10 cellular contexts compared by ENCODE assay signal in genomic region chr3:39289107-39289506, GRCh38. TPM values are rescaled to one million over a fixed set of nuclear protein-coding genes. Genes with fewer than 3 reads are reported as not detected.
"Had no signal": no experiment of that assay in that cellular context is flagged by ENCODE, and none has a peak within 500 bp of the region (broad histone marks: within the 10 kb centered on the region; RNA-seq: fewer than 3 reads in every experiment).

No MANE protein-coding gene starts in this region.

- H3K27ac Mint-ChIP-seq: activated naive CD8-positive, alpha-beta T cell had no signal

- H3K27me3 Mint-ChIP-seq: activated naive CD8-positive, alpha-beta T cell had no signal

- H3K9me3 Mint-ChIP-seq: memory B cell had no signal

- DNase-seq: cortex of kidney, small intestine had no signal

- H3K9me3 ChIP-seq: gastroesophageal sphincter, heart left ventricle, right lobe of liver had no signal

- H3K4me3 Mint-ChIP-seq: activated naive CD8-positive, alpha-beta T cell; memory B cell had no signal

- H3K36me3 Mint-ChIP-seq: activated naive CD8-positive, alpha-beta T cell; memory B cell had no signal

RNA-seq across cellular contexts. Expression of gene CX3CR1, which starts 9.3 kb away (rescaled TPM):
- total RNA-seq: bronchial epithelial cell had no signal

RNA-seq across cellular contexts. Expression of gene CCR8, which starts 40.4 kb away (rescaled TPM):
- total RNA-seq: bronchial epithelial cell, gastroesophageal sphincter, liver, right lobe of liver, ureter had no signal
- polyA plus RNA-seq: heart left ventricle, liver, small intestine had no signal
